8 cellular contexts compared by ENCODE assay signal in the genomic region with DNA sequence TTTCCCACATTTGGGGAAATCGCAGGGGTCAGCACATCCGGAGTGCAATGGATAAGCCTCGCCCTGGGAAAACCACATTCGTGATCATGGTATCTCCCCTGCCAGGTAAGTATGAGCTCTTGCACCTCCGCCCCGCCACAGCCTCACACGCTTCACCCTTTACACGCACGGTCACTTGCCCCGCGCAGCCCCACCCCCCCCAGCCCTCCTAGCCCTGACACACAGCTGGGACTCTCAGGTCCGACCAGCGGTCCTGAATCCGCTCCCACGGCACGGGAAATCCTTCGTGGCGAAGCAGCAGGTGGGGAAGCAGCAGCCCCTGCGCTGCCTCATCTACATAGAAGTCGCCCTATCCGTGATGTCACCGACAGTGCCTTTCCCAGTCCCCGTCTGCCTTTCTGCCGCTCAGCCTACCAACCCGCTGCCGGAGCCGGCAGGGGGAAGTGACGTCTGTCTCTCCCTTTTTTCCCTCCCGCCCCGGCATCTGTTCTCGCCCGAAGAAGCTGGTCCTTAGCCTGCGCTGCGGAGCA. TPM values are rescaled to one million over a fixed set of nuclear protein-coding genes. Genes with fewer than 3 reads are reported as not detected.
DNase-seq lines count a peak whose midpoint lies in the region; ATAC-seq and TF ChIP-seq lines count a peak whose summit lies in the region.
"Not testable (repeated sequence)": the region's sequence is repeated elsewhere in the genome, so short reads cannot be mapped to it uniquely, and the experiment has no call there.

No MANE protein-coding gene starts in this region.

- intact Hi-C loops in tibial artery (cut with DNase I; ENCODE audit: low total_unique reads), result not testable (repeated sequence)

- not testable (repeated sequence) for H3K4me1 ChIP-seq in right atrium auricular region, tibial artery

- not testable (repeated sequence) for H3K27me3 ChIP-seq in right atrium auricular region, tibial artery

- H3K27ac ChIP-seq in right atrium auricular region, result peak overlapping the region; percentile 75 to 87
- H3K27ac ChIP-seq in tibial artery, result peak overlapping the region; percentile 83 to 84

- not testable (repeated sequence) for H3K4me1 Mint-ChIP-seq in WTC11

- H3K36me3 Mint-ChIP-seq in WTC11, result not testable (repeated sequence)

- H3K27ac Mint-ChIP-seq in WTC11, result peak overlapping the region; percentile 100

- H3K4me3 ChIP-seq in GM12864 (ENCODE audit: low read depth, low read length) (peak overlapping the region; percentile 32), astrocyte of the spinal cord (ENCODE audit: low read depth, low read length) (peak overlapping the region; percentile 20), right atrium auricular region (peak overlapping the region; percentile 39 to 46), tibial artery (peak overlapping the region; percentile 47 to 49)

- DNase-seq in GM12864 (ENCODE audit: low read depth), result peak; percentile 29
- peak; percentile 9 to 41 for DNase-seq in NCI-H2081 (lab: John Stamatoyannopoulos, UW)
- DNase-seq in WTC11 (ENCODE audit: low spot score), result peak; percentile 68
- DNase-seq in astrocyte of the spinal cord (ENCODE audit: low read depth, low spot score), result peak; percentile 59
- peak; percentile 82 for DNase-seq in right atrium auricular region (ENCODE audit: low spot score)
- peak; percentile 79 for DNase-seq in putamen (ENCODE audit: low spot score)
- DNase-seq in tibial artery, result peak; percentile 48 to 72

- POLR2A ChIA-PET in WTC11 (lab: Charles Lee), result interaction anchor here (1.0 kb wide), 1 partner anchor 9 kb away, joined by 7 read pairs; no protein-coding TSS in a partner anchor

- TF ChIP-seq CTCF in GM12864 (IDR thresholded peaks at IDR 0.05; ENCODE audit: low read depth, low read length, missing control alignments); WTC11 (IDR thresholded peaks at IDR 0.05); astrocyte of the spinal cord (IDR thresholded peaks at IDR 0.05; ENCODE audit: low read depth, low read length); right atrium auricular region (IDR thresholded peaks at IDR 0.05); tibial artery (IDR thresholded peaks at IDR 0.05): not testable (repeated sequence)

- H3K4me3 Mint-ChIP-seq in WTC11, result peak overlapping the region; percentile 63

- H3K9me3 ChIP-seq in right atrium auricular region, tibial artery: not testable (repeated sequence)

- not testable (repeated sequence) for H3K9me3 Mint-ChIP-seq in WTC11

- H3K27me3 Mint-ChIP-seq in WTC11 (ENCODE audit: low read depth), result not testable (repeated sequence)

- not testable (repeated sequence) for H3K36me3 ChIP-seq in right atrium auricular region, tibial artery

- ATAC-seq in HG02642 (IDR thresholded peaks at IDR 0.05; ENCODE audit: poor library complexity, unreplicated experiment), result peak; percentile 74
- peak; percentile 68 for ATAC-seq in WTC11

- CTCF ChIA-PET in WTC11 (lab: Charles Lee), result not testable (repeated sequence)

- in situ Hi-C loops in astrocyte of the spinal cord (cut with HindIII; ENCODE audit: low sequenced_read_pairs), result not testable (repeated sequence)

TF ChIP-seq in WTC11, 78 proteins besides CTCF, POLR2A, EP300 and RAD21:
- TF ChIP-seq, protein P1, sequence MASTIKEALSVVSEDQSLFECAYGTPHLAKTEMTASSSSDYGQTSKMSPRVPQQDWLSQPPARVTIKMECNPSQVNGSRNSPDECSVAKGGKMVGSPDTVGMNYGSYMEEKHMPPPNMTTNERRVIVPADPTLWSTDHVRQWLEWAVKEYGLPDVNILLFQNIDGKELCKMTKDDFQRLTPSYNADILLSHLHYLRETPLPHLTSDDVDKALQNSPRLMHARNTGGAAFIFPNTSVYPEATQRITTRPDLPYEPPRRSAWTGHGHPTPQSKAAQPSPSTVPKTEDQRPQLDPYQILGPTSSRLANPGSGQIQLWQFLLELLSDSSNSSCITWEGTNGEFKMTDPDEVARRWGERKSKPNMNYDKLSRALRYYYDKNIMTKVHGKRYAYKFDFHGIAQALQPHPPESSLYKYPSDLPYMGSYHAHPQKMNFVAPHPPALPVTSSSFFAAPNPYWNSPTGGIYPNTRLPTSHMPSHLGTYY (CRISPR knock-in tag; IDR thresholded peaks at IDR 0.05), result peak; percentile 76; the same call in 1 of the 2 replicates
- TF ChIP-seq TEAD1 (CRISPR knock-in tag; IDR thresholded peaks at IDR 0.05) (peak; percentile 54; the same call in 1 of the 2 replicates), OVOL2 (CRISPR knock-in tag; IDR thresholded peaks at IDR 0.05; ENCODE audit: borderline replicate concordance) (0 out of 2 replicates have a peak, but pooled peaks have one; percentile 58), ZNF232 (CRISPR knock-in tag; IDR thresholded peaks at IDR 0.05) (peak; percentile 44; the same call in 1 of the 2 replicates), FOXK1 (CRISPR knock-in tag; IDR thresholded peaks at IDR 0.05) (0 out of 2 replicates have a peak, but pooled peaks have one; percentile 23), NFATC4 (CRISPR knock-in tag; IDR thresholded peaks at IDR 0.05) (peak; percentile 76; the same call in 1 of the 2 replicates), ZMAT4 (CRISPR knock-in tag; IDR thresholded peaks at IDR 0.05) (peak; percentile 65; the same call in 1 of the 2 replicates), ZNF416 (CRISPR knock-in tag; IDR thresholded peaks at IDR 0.05) (0 out of 2 replicates have a peak, but pooled peaks have one; percentile 46), ZNF671 (CRISPR knock-in tag; IDR thresholded peaks at IDR 0.05) (peak; percentile 69; the same call in 1 of the 2 replicates)
TF ChIP-seq in WTC11: peak in this region for 9; not testable (repeated sequence) for 69.

RNA-seq across cellular contexts. Expression of gene PPIAL4F, which starts 31.9 kb away (rescaled TPM):
- total RNA-seq in WTC11 (2021) (not detected in 3 replicates), right atrium auricular region (not detected)

Comparison
In these comparisons a context has a peak if more than half of its experiments do, and no peak if none do; other contexts are left out.
1. Peak in every context shown above with its lines: DNase-seq, ATAC-seq, H3K4me3 ChIP-seq and H3K27ac ChIP-seq.
2. DNase-seq: peak in every context shown above with its lines; median percentile 82 in right atrium auricular region; 79 in putamen; 68 in WTC11; 60 in tibial artery; 59 in astrocyte of the spinal cord; 29 in GM12864; 25 in NCI-H2081.